ENCODE assay signal across 1 cellular context in the genomic region with DNA sequence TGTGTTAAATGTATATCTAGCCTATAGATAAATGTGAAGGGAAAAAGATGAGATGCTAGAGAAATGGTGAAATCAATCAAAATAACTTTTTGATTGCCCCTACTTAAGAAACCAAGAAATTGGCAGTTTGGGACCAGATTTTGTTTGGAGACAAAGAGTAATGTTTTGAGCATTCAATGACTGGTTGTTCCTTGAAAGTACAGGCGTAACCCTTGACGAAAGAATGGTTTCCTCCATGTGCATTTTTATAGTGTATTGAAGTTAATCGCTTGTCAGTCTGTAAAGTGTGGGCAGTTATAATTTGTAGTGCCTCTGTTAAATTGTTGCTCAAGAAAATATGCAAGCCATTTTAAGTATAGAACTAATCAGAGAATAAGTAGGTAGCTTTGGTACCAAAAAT.
TF ChIP-seq lines count a peak whose summit lies in the region.

No MANE protein-coding gene starts in this region.

TF ChIP-seq in GM12878, 131 proteins besides CTCF, POLR2A, EP300 and RAD21:
- TF ChIP-seq EGR1 (IDR thresholded peaks at IDR 0.05; ENCODE audit: borderline replicate concordance in 1 of 2, low read depth in 2 of 2, low read length in 2 of 2), result no peak
- no peak for TF ChIP-seq MYC (IDR thresholded peaks at IDR 0.05; ENCODE audit: insufficient read depth, insufficient read length, insufficient replicate concordance, low read length, severe bottlenecking)
- no peak for TF ChIP-seq TCF3 (IDR thresholded peaks at IDR 0.05; ENCODE audit: borderline replicate concordance, insufficient read depth, low read depth, low read length)
- no peak for TF ChIP-seq DPF2 (IDR thresholded peaks at IDR 0.05)
- TF ChIP-seq POU2F2 (IDR thresholded peaks at IDR 0.05; ENCODE audit: borderline replicate concordance, low read depth, low read length), result no peak
- TF ChIP-seq GATAD2B (conservative IDR thresholded peaks at IDR 0.05; ENCODE audit: low read depth), result no peak
- no peak for TF ChIP-seq CBFB (IDR thresholded peaks at IDR 0.05; ENCODE audit: low read depth)
- TF ChIP-seq KDM1A (IDR thresholded peaks at IDR 0.05; ENCODE audit: borderline replicate concordance), result no peak
- no peak for TF ChIP-seq TCF12 (IDR thresholded peaks at IDR 0.05; ENCODE audit: low read depth, low read length)
- no peak for TF ChIP-seq ZNF384 (IDR thresholded peaks at IDR 0.05; ENCODE audit: borderline replicate concordance, low read depth, low read length)
- no peak for TF ChIP-seq TCF7 (IDR thresholded peaks at IDR 0.05; ENCODE audit: borderline replicate concordance)
- no peak for TF ChIP-seq FOXM1 (IDR thresholded peaks at IDR 0.05; ENCODE audit: low read depth, low read length)
- no peak for TF ChIP-seq BRCA1 (IDR thresholded peaks at IDR 0.05; ENCODE audit: low read depth, low read length)
- TF ChIP-seq BHLHE40 (IDR thresholded peaks at IDR 0.05; ENCODE audit: borderline replicate concordance in 1 of 2, low read depth in 2 of 2, low read length in 1 of 2), result no peak
- no peak for TF ChIP-seq KAT2A (conservative IDR thresholded peaks at IDR 0.05; ENCODE audit: control insufficient read depth, low read depth, low read length)
